10 cellular contexts compared by ENCODE assay signal in the genomic region with DNA sequence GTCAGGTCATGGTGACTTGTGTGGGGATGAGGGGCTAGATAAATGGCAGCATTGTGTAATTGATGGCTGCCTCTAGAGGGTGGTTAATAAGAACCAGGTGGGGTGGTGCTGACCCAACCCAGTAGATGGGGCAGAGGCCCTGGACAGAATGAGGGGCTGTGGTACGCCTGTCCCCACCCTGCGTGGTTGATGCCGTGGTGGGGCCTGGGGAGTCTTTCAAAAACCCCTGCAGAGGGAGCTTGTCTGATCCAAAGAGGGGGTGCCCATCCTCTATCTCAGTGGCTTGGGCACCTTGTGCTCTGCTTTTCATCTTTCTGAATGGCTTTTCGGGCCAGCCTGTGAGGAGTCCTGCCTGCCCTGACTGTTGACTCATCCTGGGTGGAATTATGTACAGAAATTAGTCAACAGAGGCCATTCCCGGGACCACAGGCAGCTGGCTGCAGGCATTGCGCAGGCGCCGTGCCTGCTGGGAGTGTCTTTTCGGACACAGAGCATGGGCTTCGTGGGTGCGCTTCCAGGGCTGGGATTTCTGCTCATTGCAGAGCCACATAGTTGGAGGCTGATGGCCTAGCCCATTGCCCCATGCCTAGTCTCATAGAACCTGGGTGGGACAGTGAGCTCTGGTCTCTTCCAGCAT.
DNase-seq lines count a peak whose midpoint lies in the region; ATAC-seq and TF ChIP-seq lines count a peak whose summit lies in the region.
"Had no signal": no experiment of that assay in that cellular context is flagged by ENCODE, and none has a peak within 500 bp of the region (broad histone marks: within the 10 kb centered on the region; RNA-seq: fewer than 3 reads in every experiment).

No MANE protein-coding gene starts in this region.

- POLR2A ChIA-PET in Panc1 (lab: Charles Lee) = no interaction called here

- DNase-seq in EL (peak; percentile 93), Panc1 (ENCODE audit: low read depth, low spot score) (peak; percentile 39), epithelial cell of prostate (ENCODE audit: low read depth, low spot score) (peak; percentile 67), sciatic nerve (ENCODE audit: low spot score) (no peak), T-helper 9 cell (no peak), body of pancreas (no peak), heart left ventricle (no peak), right cardiac atrium (no peak)
- DNase-seq: activated CD8-positive, alpha-beta memory T cell treated with anti-CD3 and anti-CD28 coated beads, Interleukin-2, amount 10 ng/mL, durations not matched to agents 7 days and 5 days; glutamatergic neuron had no signal

- H3K4me3 ChIP-seq in Panc1 (ENCODE audit: low read depth in 2 of 2, low read length in 2 of 2) = no peak overlapping the region
- H3K4me3 ChIP-seq in body of pancreas = no peak overlapping the region
- H3K4me3 ChIP-seq in heart left ventricle = no peak overlapping the region
- H3K4me3 ChIP-seq in right cardiac atrium (ENCODE audit: low read length) = no peak overlapping the region

- no TSS peak for BruUV-seq in Panc1 (replicated peaks; lab: Mats Ljungman, UMichigan)

- H3K36me3 ChIP-seq in Panc1 (ENCODE audit: control insufficient read depth, insufficient read depth, low read length) = no peaks in the 10 kb centered on the region
- no peaks in the 10 kb centered on the region for H3K36me3 ChIP-seq in body of pancreas (replicated peaks in 1 of 2; ENCODE audit: insufficient read depth in 1 of 2, low read depth in 2 of 2)
- H3K36me3 ChIP-seq in heart left ventricle = no peaks in the 10 kb centered on the region

- H3K9me3 ChIP-seq in Panc1 (ENCODE audit: control insufficient read depth, insufficient read depth, low read depth, low read length) = no peaks in the 10 kb centered on the region
- H3K9me3 ChIP-seq in body of pancreas = no peaks in the 10 kb centered on the region
- H3K9me3 ChIP-seq in heart left ventricle = no peaks in the 10 kb centered on the region
- H3K9me3 ChIP-seq in right cardiac atrium (ENCODE audit: control insufficient read depth, low read length) = no peaks in the 10 kb centered on the region

- CTCF ChIA-PET in Panc1 (lab: Charles Lee) = no interaction called here

- no peak for TF ChIP-seq POLR2A in body of pancreas (IDR thresholded peaks at IDR 0.05)
- no peak for TF ChIP-seq POLR2A in heart left ventricle (IDR thresholded peaks at IDR 0.05)

- H3K4me1 ChIP-seq in Panc1 (ENCODE audit: control insufficient read depth, insufficient read depth, low read length) = no peaks in the 10 kb centered on the region
- no peaks in the 10 kb centered on the region for H3K4me1 ChIP-seq in body of pancreas
- no peaks in the 10 kb centered on the region for H3K4me1 ChIP-seq in heart left ventricle
- H3K4me1 ChIP-seq in right cardiac atrium (ENCODE audit: control insufficient read depth, insufficient read depth, low read length) = no peaks in the 10 kb centered on the region

- H3K27me3 ChIP-seq in Panc1 (ENCODE audit: control insufficient read depth, insufficient read depth, low read length) (no peaks in the 10 kb centered on the region), body of pancreas (no peaks in the 10 kb centered on the region), heart left ventricle (peaks cover 0 to 9% (median 0%) of the 10 kb centered on the region in 9 donors), right cardiac atrium (ENCODE audit: control insufficient read depth, insufficient read depth) (no peaks in the 10 kb centered on the region)

- no peak for TF ChIP-seq CTCF in Panc1 (IDR thresholded peaks at IDR 0.05)
- no peak for TF ChIP-seq CTCF in body of pancreas (IDR thresholded peaks at IDR 0.05)
- TF ChIP-seq CTCF in heart left ventricle (IDR thresholded peaks at IDR 0.05) = no peak

- intact Hi-C loops in Panc1 (cut with micrococcal nuclease; ENCODE audit: unreplicated experiment) (no loop called here), sciatic nerve (cut with DNase I) (no loop called here), body of pancreas (cut with DNase I) (no loop called here), heart left ventricle (cut with DNase I) (no loop called here), right cardiac atrium (cut with DNase I) (no loop called here)

- in situ Hi-C loops in Panc1 (cut with HindIII; ENCODE audit: low pct_unique_long_range_greater_than_20kb, low sequenced_read_pairs) = no loop called here

- H3K27ac ChIP-seq in Panc1 (ENCODE audit: low read length) = no peak overlapping the region
- peak overlapping the region; percentile 82 for H3K27ac ChIP-seq in epithelial cell of prostate
- no peak overlapping the region for H3K27ac ChIP-seq in body of pancreas
- H3K27ac ChIP-seq in heart left ventricle = no peak overlapping the region
- H3K27ac ChIP-seq in right cardiac atrium (ENCODE audit: low read length) = no peak overlapping the region

- 90 to 93% methylated on average over 3 to 11 of the region's 11 CpGs for WGBS in body of pancreas, 2 donors
- 91 to 95% (median 94%) methylated on average over 8 to 11 of the region's 11 CpGs; no CpG with 5 or more reads in 1 of the 4 donors for WGBS in heart left ventricle, 4 donors
- WGBS in right cardiac atrium = 92% methylated on average over 11 of the region's 11 CpGs

- ATAC-seq in Panc1 (peak; percentile 73), sciatic nerve (peak; percentile 54), body of pancreas (no peak), heart left ventricle (no peak), right cardiac atrium (no peak)
- ATAC-seq: activated CD8-positive, alpha-beta memory T cell treated with anti-CD3 and anti-CD28 coated beads, Interleukin-2, amount 10 ng/mL, durations not matched to agents 7 days and 5 days had no signal

Comparison
In these comparisons a context has a peak if more than half of its experiments do, and no peak if none do; other contexts are left out.
1. DNase-seq: peak in EL (single experiment), Panc1 (single experiment) and epithelial cell of prostate (single experiment); none in sciatic nerve (single experiment), T-helper 9 cell (single experiment), body of pancreas (0 of 4), heart left ventricle (0 of 5) and right cardiac atrium (0 of 3).
2. ATAC-seq: peak in Panc1 (single experiment) and sciatic nerve (single experiment); none in body of pancreas (single experiment), heart left ventricle (0 of 4) and right cardiac atrium (0 of 2).